In the genomic region with DNA sequence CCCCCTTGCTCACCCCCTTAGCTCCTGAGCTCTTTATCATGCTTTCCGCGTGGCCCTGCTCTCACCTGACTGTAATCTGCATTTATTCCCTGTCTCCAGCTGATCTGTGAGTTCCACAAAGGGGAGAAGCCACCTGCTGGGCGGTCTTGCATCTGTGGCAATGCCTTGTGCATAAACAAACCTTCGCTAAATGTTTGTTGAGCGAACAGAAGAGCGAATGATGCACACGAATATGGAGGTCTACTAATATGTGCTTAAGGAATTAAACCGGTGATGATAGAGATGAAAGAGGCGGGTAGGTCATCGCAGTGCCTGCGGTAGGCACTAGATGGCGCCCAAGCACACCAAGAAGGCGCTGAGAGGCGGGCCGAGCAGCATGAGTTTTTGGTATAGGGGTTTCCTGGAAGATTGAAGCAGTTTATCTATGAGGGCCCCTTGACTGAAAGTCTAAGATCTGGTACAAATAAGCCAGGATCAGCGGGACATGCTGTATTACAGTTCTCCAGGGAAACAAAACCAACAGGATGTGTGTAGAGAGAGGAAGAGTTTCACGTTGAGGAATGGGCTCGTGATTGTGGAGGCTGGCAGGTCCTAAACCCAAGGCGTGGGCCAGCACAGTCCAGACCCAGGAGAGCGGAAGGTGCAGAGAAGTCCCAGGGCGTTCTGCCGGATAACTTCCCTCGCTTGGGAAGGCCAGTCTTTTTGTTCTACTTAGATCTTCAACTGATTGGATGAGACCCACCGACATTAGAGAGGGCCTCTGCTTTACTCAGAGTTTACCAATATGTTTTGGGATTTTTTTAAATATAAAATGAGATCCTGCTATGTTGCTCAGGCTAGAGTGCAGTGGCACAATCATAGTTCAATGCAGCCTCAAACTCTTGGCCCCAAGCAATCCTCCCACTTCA, we compare ENCODE assay signal across 8 cellular contexts. TPM values are rescaled to one million over a fixed set of nuclear protein-coding genes. Genes with fewer than 3 reads are reported as not detected.
DNase-seq lines count a peak whose midpoint lies in the region; TF ChIP-seq lines count a peak whose summit lies in the region.

No MANE protein-coding gene starts in this region.

- H3K4me3 Mint-ChIP-seq in nephron, result peak overlapping the region; percentile 69 to 82 (median 77)

- WGBS in HUES64, result 31% methylated on average over 24 of the region's 24 CpGs

- H3K36me3 ChIP-seq in HUES64 (ENCODE audit: insufficient read depth, low read length), result no peaks in the 10 kb centered on the region

- peak overlapping the region; percentile 5; the same call in 1 of the 2 replicates for H3K9ac ChIP-seq in HUES64 (ENCODE audit: low read depth, low read length)

- DNase-seq in NCI-H510A treated with DMSO at 0.1 percent for 48 hours (lab: John Stamatoyannopoulos, UW) (peak; percentile 60), NCI-H510A (lab: John Stamatoyannopoulos, UW) (no peak), RPMI7951 (ENCODE audit: low read depth) (peak; percentile 67), activated T-helper 1 cell treated with Interleukin-2 at 50 U/mL for 16 hours (ENCODE audit: low read depth) (peak; percentile 67), fibroblast of the aortic adventitia (ENCODE audit: low read depth) (peak; percentile 67)
- peak; percentile 72 for DNase-seq in stimulated activated naive CD4-positive, alpha-beta T cell treated with Interleukin-2 at 50 U/mL for 16 hours (lab: John Stamatoyannopoulos, UW)

- no peaks in the 10 kb centered on the region for H3K9me3 Mint-ChIP-seq in nephron

- TF ChIP-seq CTCF in fibroblast of the aortic adventitia (IDR thresholded peaks at IDR 0.05; ENCODE audit: insufficient read depth, low read length), result peak; percentile 96
- TF ChIP-seq CTCF in nephron (IDR thresholded peaks at IDR 0.05; ENCODE audit: unreplicated experiment in 3 of 3), result peak; percentile 82 to 89 (median 89)

- peaks cover 19% of the 10 kb centered on the region for H3K4me1 ChIP-seq in HUES64 (ENCODE audit: insufficient read depth, low read length)

- H3K27me3 ChIP-seq in HUES64 (ENCODE audit: insufficient read depth, low read length), result no peaks in the 10 kb centered on the region

- H3K4me1 Mint-ChIP-seq in nephron, result peaks cover 26% of the 10 kb centered on the region

- no peaks in the 10 kb centered on the region for H3K36me3 Mint-ChIP-seq in nephron (ENCODE audit: low read depth)

- peaks cover 4% of the 10 kb centered on the region for H3K27me3 Mint-ChIP-seq in nephron (ENCODE audit: low read depth)

- H3K27ac ChIP-seq in HUES64 (ENCODE audit: low read depth, low read length), result peak overlapping the region; percentile 29; the same call in 1 of the 2 replicates

- no peaks in the 10 kb centered on the region for H3K9me3 ChIP-seq in HUES64 (ENCODE audit: insufficient read depth, low read depth, low read length)

- H3K27ac Mint-ChIP-seq in nephron, result peak overlapping the region; percentile 8 to 35 (median 16)

- H3K4me3 ChIP-seq in HUES64 (ENCODE audit: low read length) (peak overlapping the region; percentile 42), fibroblast of the aortic adventitia (ENCODE audit: low read depth, low read length) (peak overlapping the region; percentile 6)

RNA-seq across cellular contexts. Expression of gene TOMM20, which starts 34.7 kb away (rescaled TPM):
- 146 TPM for polyA plus RNA-seq in HUES64 (2013, experiment 1 of 2)
- polyA plus RNA-seq in HUES64 (2013, experiment 2 of 2), result 160 TPM
- total RNA-seq in RPMI7951 (2014; rRNA removed; shearing (Covaris generic)), result 68.8 and 74.9 TPM in 2 replicates
- total RNA-seq in fibroblast of the aortic adventitia (ENCODE audit: low replicate concordance), result 96.5 and 107 TPM in 2 replicates
